Comparison of ENCODE assay signal across 17 cellular contexts in genomic region chr18:63186520-63186919, GRCh38.
DNase-seq lines count a peak whose midpoint lies in the region; ATAC-seq and TF ChIP-seq lines count a peak whose summit lies in the region.
"Had no signal": no experiment of that assay in that cellular context is flagged by ENCODE, and none has a peak within 500 bp of the region (broad histone marks: within the 10 kb centered on the region; RNA-seq: fewer than 3 reads in every experiment).

No MANE protein-coding gene starts in this region.

- H4K20me1 ChIP-seq in Loucy (ENCODE audit: insufficient read depth, low read length, poor library complexity, severe bottlenecking) = no peaks in the 10 kb centered on the region

- H3K36me3 ChIP-seq in heart left ventricle (no peaks in the 10 kb centered on the region), Loucy (ENCODE audit: insufficient read depth, low read length) (no peaks in the 10 kb centered on the region)
- H3K36me3 ChIP-seq: brain microvascular endothelial cell, stomach had no signal

- H3F3A ChIP-seq in Loucy (ENCODE audit: low read depth) = no peaks in the 10 kb centered on the region

- H3K4me3 Mint-ChIP-seq in effector memory CD8-positive, alpha-beta T cell = no peak overlapping the region
- H3K4me3 Mint-ChIP-seq in type B pancreatic cell (no peak overlapping the region), HFFc6 (no peak overlapping the region)

- no peak for DNase-seq in heart left ventricle
- no peak for DNase-seq in left cardiac atrium
- DNase-seq in effector memory CD8-positive, alpha-beta T cell = no peak
- no peak for DNase-seq in type B pancreatic cell (ENCODE audit: extremely low spot score, unreplicated experiment)
- DNase-seq in HFFc6 = no peak
- DNase-seq in T-helper 1 cell = no peak
- DNase-seq: activated CD4-positive, alpha-beta T cell treated with anti-CD3 and anti-CD28 coated beads for 48 hours; brain microvascular endothelial cell; effector CD8-positive, alpha-beta T cell; HCEC 1CT; NCI-H1694; NCI-H748 treated with DMSO at 0.1 percent for 48 hours; nucleus accumbens; stomach; T-helper 2 cell had no signal

- peaks cover 37% of the 10 kb centered on the region for H3K79me2 ChIP-seq in Loucy (ENCODE audit: insufficient read depth, low read length)

- no peaks in the 10 kb centered on the region for H3K27me3 Mint-ChIP-seq in effector memory CD8-positive, alpha-beta T cell
- H3K27me3 Mint-ChIP-seq in type B pancreatic cell (no peaks in the 10 kb centered on the region), HFFc6 (ENCODE audit: insufficient read depth) (peaks cover 11% of the 10 kb centered on the region)

- H3K36me3 Mint-ChIP-seq in effector memory CD8-positive, alpha-beta T cell (ENCODE audit: insufficient read depth) = peaks cover 10% of the 10 kb centered on the region
- H3K36me3 Mint-ChIP-seq in type B pancreatic cell (peaks cover 3% of the 10 kb centered on the region), HFFc6 (ENCODE audit: low read depth) (no peaks in the 10 kb centered on the region)

- ATAC-seq in heart left ventricle (no peak), left cardiac atrium (no peak), GM19023 (IDR thresholded peaks at IDR 0.05; ENCODE audit: unreplicated experiment) (no peak)
- ATAC-seq in effector memory CD8-positive, alpha-beta T cell (replicated peaks) = no peak

- H3K9ac ChIP-seq in Loucy (ENCODE audit: low read depth, low read length, poor library complexity, severe bottlenecking) = no peak overlapping the region

- TF ChIP-seq POLR2A in heart left ventricle (IDR thresholded peaks at IDR 0.05) = no peak

- no peak overlapping the region for H2AFZ ChIP-seq in Loucy (ENCODE audit: low read length)

- intact Hi-C loops in heart left ventricle (cut with DNase I) (no loop called here), left cardiac atrium (cut with DNase I) (no loop called here)

- 63 to 74% (median 67%) methylated on average over 1 of the region's 1 CpG for WGBS in heart left ventricle, 4 donors

- H3K9me3 ChIP-seq in heart left ventricle = no peaks in the 10 kb centered on the region
- no peaks in the 10 kb centered on the region for H3K9me3 ChIP-seq in Loucy (ENCODE audit: insufficient read depth, low read depth, low read length)
- H3K9me3 ChIP-seq: stomach had no signal

- peak overlapping the region in 10 of 12 donors; percentile 0 to 69 (median 56) for H3K27ac ChIP-seq in heart left ventricle
- H3K27ac ChIP-seq: brain microvascular endothelial cell had no signal

- no peaks in the 10 kb centered on the region for H3K9me3 Mint-ChIP-seq in effector memory CD8-positive, alpha-beta T cell
- H3K9me3 Mint-ChIP-seq in type B pancreatic cell = peaks cover 4% of the 10 kb centered on the region
- no peaks in the 10 kb centered on the region for H3K9me3 Mint-ChIP-seq in HFFc6

- TF ChIP-seq CTCF in heart left ventricle (IDR thresholded peaks at IDR 0.05) (no peak), Loucy (conservative IDR thresholded peaks at IDR 0.05; ENCODE audit: low read length) (no peak), type B pancreatic cell (conservative IDR thresholded peaks at IDR 0.05) (no peak), HFFc6 (IDR thresholded peaks at IDR 0.05) (no peak)

- peaks cover 44 to 68% of the 10 kb centered on the region in 2 donors for H3K4me1 Mint-ChIP-seq in effector memory CD8-positive, alpha-beta T cell (ENCODE audit: low read depth in 2 of 2)
- H3K4me1 Mint-ChIP-seq in type B pancreatic cell (ENCODE audit: unreplicated experiment) (peaks cover 41% of the 10 kb centered on the region), HFFc6 (ENCODE audit: low read depth) (no peaks in the 10 kb centered on the region)

- H3K4me3 ChIP-seq in heart left ventricle (no peak overlapping the region), Loucy (ENCODE audit: low read length, poor library complexity, severe bottlenecking) (no peak overlapping the region)
- H3K4me3 ChIP-seq: stomach had no signal

- peaks cover 0 to 46% (median 22%) of the 10 kb centered on the region in 12 donors for H3K4me1 ChIP-seq in heart left ventricle
- peaks cover 36% of the 10 kb centered on the region for H3K4me1 ChIP-seq in Loucy (ENCODE audit: insufficient read depth, low read length, poor library complexity, severe bottlenecking)

- H3K9me2 ChIP-seq in Loucy (replicated peaks; ENCODE audit: low read depth, low read length) = no peaks in the 10 kb centered on the region

- peak overlapping the region; percentile 44 to 80 for H3K27ac Mint-ChIP-seq in effector memory CD8-positive, alpha-beta T cell
- H3K27ac Mint-ChIP-seq in type B pancreatic cell (peak overlapping the region; percentile 46), HFFc6 (no peak overlapping the region)

- peak overlapping the region; percentile 4 for H3K4me2 ChIP-seq in Loucy (ENCODE audit: low read depth, low read length, poor library complexity, severe bottlenecking)

- H3K27me3 ChIP-seq in heart left ventricle = no peaks in the 10 kb centered on the region
- no peaks in the 10 kb centered on the region for H3K27me3 ChIP-seq in Loucy (ENCODE audit: insufficient read depth, low read length, poor library complexity, severe bottlenecking)
- H3K27me3 ChIP-seq: stomach had no signal
